ENCODE assay signal across 1 cellular context in genomic region chr3:195752538-195753331, GRCh38.
TF ChIP-seq lines count a peak whose summit lies in the region.

No MANE protein-coding gene starts in this region.

TF ChIP-seq in GM23338, 12 proteins besides CTCF, POLR2A, EP300 and RAD21 (continued from another document):
- TF ChIP-seq, protein P1, sequence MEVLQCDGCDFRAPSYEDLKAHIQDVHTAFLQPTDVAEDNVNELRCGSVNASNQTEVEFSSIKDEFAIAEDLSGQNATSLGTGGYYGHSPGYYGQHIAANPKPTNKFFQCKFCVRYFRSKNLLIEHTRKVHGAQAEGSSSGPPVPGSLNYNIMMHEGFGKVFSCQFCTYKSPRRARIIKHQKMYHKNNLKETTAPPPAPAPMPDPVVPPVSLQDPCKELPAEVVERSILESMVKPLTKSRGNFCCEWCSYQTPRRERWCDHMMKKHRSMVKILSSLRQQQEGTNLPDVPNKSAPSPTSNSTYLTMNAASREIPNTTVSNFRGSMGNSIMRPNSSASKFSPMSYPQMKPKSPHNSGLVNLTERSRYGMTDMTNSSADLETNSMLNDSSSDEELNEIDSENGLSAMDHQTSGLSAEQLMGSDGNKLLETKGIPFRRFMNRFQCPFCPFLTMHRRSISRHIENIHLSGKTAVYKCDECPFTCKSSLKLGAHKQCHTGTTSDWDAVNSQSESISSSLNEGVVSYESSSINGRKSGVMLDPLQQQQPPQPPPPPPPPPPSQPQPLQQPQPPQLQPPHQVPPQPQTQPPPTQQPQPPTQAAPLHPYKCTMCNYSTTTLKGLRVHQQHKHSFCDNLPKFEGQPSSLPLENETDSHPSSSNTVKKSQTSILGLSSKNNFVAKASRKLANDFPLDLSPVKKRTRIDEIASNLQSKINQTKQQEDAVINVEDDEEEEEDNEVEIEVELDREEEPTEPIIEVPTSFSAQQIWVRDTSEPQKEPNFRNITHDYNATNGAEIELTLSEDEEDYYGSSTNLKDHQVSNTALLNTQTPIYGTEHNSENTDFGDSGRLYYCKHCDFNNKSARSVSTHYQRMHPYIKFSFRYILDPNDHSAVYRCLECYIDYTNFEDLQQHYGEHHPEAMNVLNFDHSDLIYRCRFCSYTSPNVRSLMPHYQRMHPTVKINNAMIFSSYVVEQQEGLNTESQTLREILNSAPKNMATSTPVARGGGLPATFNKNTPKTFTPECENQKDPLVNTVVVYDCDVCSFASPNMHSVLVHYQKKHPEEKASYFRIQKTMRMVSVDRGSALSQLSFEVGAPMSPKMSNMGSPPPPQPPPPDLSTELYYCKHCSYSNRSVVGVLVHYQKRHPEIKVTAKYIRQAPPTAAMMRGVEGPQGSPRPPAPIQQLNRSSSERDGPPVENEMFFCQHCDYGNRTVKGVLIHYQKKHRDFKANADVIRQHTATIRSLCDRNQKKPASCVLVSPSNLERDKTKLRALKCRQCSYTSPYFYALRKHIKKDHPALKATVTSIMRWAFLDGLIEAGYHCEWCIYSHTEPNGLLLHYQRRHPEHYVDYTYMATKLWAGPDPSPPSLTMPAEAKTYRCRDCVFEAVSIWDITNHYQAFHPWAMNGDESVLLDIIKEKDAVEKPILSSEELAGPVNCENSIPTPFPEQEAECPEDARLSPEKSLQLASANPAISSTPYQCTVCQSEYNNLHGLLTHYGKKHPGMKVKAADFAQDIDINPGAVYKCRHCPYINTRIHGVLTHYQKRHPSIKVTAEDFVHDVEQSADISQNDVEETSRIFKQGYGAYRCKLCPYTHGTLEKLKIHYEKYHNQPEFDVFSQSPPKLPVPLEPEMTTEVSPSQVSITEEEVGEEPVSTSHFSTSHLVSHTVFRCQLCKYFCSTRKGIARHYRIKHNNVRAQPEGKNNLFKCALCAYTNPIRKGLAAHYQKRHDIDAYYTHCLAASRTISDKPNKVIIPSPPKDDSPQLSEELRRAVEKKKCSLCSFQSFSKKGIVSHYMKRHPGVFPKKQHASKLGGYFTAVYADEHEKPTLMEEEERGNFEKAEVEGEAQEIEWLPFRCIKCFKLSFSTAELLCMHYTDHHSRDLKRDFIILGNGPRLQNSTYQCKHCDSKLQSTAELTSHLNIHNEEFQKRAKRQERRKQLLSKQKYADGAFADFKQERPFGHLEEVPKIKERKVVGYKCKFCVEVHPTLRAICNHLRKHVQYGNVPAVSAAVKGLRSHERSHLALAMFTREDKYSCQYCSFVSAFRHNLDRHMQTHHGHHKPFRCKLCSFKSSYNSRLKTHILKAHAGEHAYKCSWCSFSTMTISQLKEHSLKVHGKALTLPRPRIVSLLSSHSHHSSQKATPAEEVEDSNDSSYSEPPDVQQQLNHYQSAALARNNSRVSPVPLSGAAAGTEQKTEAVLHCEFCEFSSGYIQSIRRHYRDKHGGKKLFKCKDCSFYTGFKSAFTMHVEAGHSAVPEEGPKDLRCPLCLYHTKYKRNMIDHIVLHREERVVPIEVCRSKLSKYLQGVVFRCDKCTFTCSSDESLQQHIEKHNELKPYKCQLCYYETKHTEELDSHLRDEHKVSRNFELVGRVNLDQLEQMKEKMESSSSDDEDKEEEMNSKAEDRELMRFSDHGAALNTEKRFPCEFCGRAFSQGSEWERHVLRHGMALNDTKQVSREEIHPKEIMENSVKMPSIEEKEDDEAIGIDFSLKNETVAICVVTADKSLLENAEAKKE (CRISPR knock-in tag; IDR thresholded peaks at IDR 0.05) = no peak
- TF ChIP-seq ZNF331 (CRISPR knock-in tag; IDR thresholded peaks at IDR 0.05; ENCODE audit: low read depth) (no peak), ETS1 (IDR thresholded peaks at IDR 0.05) (no peak), NANOG (IDR thresholded peaks at IDR 0.05; ENCODE audit: borderline replicate concordance) (no peak), EZH2phosphoT487 (IDR thresholded peaks at IDR 0.05; ENCODE audit: unreplicated experiment) (no peak)
